ENCODE assay signal across 15 cellular contexts in genomic region chr10:91239789-91240188, GRCh38. TPM values are rescaled to one million over a fixed set of nuclear protein-coding genes. Genes with fewer than 3 reads are reported as not detected.
DNase-seq lines count a peak whose midpoint lies in the region; ATAC-seq, FAIRE-seq and TF ChIP-seq lines count a peak whose summit lies in the region.
"Had no signal": no experiment of that assay in that cellular context is flagged by ENCODE, and none has a peak within 500 bp of the region (broad histone marks: within the 10 kb centered on the region; RNA-seq: fewer than 3 reads in every experiment).

No MANE protein-coding gene starts in this region.

- no peak overlapping the region for H2BK120ac ChIP-seq in mesendoderm (ENCODE audit: low read depth, low read length)

- no peak overlapping the region for H2BK5ac ChIP-seq in mesendoderm (ENCODE audit: low read length)

- H2BK15ac ChIP-seq in mesendoderm (replicated peaks; ENCODE audit: low read depth) = no peak overlapping the region

- WGBS in mesendoderm (ENCODE audit: extremely low coverage, insufficient coverage, low lambda C conversion rate) = no CpG with 5 or more reads among the region's 1 CpG

- H3K27me3 ChIP-seq in mesendoderm (ENCODE audit: insufficient read depth, low read length, poor library complexity) = no peaks in the 10 kb centered on the region

- no peak overlapping the region for H4K5ac ChIP-seq in mesendoderm (ENCODE audit: low read length)

- ATAC-seq in central memory CD8-positive, alpha-beta T cell (replicated peaks; ENCODE audit: extremely low read depth, poor library complexity, severe bottlenecking) = no peak
- ATAC-seq in HG03439 (IDR thresholded peaks at IDR 0.05; ENCODE audit: unreplicated experiment) = no peak
- ATAC-seq: CD8-positive, alpha-beta T cell had no signal

- TF ChIP-seq POLR2A in H54 (IDR thresholded peaks at IDR 0.05; ENCODE audit: low read depth, low read length) = no peak

- H3K23ac ChIP-seq in mesendoderm (ENCODE audit: low read length) = no peak overlapping the region

- H2AK5ac ChIP-seq in mesendoderm (ENCODE audit: low read length) = no peak overlapping the region

- H3K27ac ChIP-seq in mesendoderm (ENCODE audit: low read depth, low read length) = no peak overlapping the region

- H3K27ac Mint-ChIP-seq in central memory CD8-positive, alpha-beta T cell (ENCODE audit: low read depth) = peak overlapping the region; percentile 39

- no peak overlapping the region for H3K56ac ChIP-seq in mesendoderm (ENCODE audit: low read length)

- H3K18ac ChIP-seq in mesendoderm (ENCODE audit: low read length) = no peak overlapping the region

- no peaks in the 10 kb centered on the region for H3K4me1 ChIP-seq in mesendoderm (ENCODE audit: control insufficient read depth, low read depth, low read length)
- H3K4me1 ChIP-seq: Caco-2 had no signal

- no peaks in the 10 kb centered on the region for H3K27me3 Mint-ChIP-seq in central memory CD8-positive, alpha-beta T cell

- H3K9ac ChIP-seq in mesendoderm (ENCODE audit: low read length) = no peak overlapping the region

- peak; percentile 41 for FAIRE-seq in H54 (lab: Jason Lieb, UNC)
- FAIRE-seq: GM12892 had no signal

- no peak overlapping the region for H3K4me3 Mint-ChIP-seq in central memory CD8-positive, alpha-beta T cell
- H3K4me3 Mint-ChIP-seq: CD8-positive, alpha-beta T cell had no signal

- no peak overlapping the region for H3K4me3 ChIP-seq in mesendoderm (ENCODE audit: low read length)

- no peak overlapping the region for H3K4me2 ChIP-seq in mesendoderm (ENCODE audit: low read length)

- DNase-seq in H54 (ENCODE audit: insufficient read length, low spot score) (no peak), mesendoderm (no peak), NCI-H1417 (lab: John Stamatoyannopoulos, UW) (no peak), NCI-H2227 treated with DMSO at 0.1 percent for 48 hours (lab: John Stamatoyannopoulos, UW) (no peak)
- no peak for DNase-seq in central memory CD8-positive, alpha-beta T cell (ENCODE audit: low spot score in 2 of 2)
- DNase-seq: C1 segment of cervical spinal cord; Caco-2; CD8-positive, alpha-beta T cell; DMS153; DND-41; GOT3; H7; HCEC 1CT had no signal

- no peaks in the 10 kb centered on the region for H3K79me1 ChIP-seq in mesendoderm (ENCODE audit: low read length)

- no peak overlapping the region for H3K4ac ChIP-seq in mesendoderm (ENCODE audit: low read depth, low read length)

- H3K4me1 Mint-ChIP-seq in central memory CD8-positive, alpha-beta T cell = peaks cover 27% of the 10 kb centered on the region

- H3K36me3 Mint-ChIP-seq in central memory CD8-positive, alpha-beta T cell (ENCODE audit: insufficient read depth) = peaks cover 3% of the 10 kb centered on the region

- H3K79me2 ChIP-seq in mesendoderm (ENCODE audit: control insufficient read depth, insufficient read depth, low read length) = no peaks in the 10 kb centered on the region

- H3K9me3 Mint-ChIP-seq in central memory CD8-positive, alpha-beta T cell = no peaks in the 10 kb centered on the region
- H3K9me3 Mint-ChIP-seq: CD8-positive, alpha-beta T cell had no signal

- no peaks in the 10 kb centered on the region for H3K36me3 ChIP-seq in mesendoderm (ENCODE audit: control insufficient read depth, insufficient read depth, low read length)

- H4K8ac ChIP-seq in mesendoderm (ENCODE audit: low read depth, low read length) = peak overlapping the region; percentile 39

RNA-seq across cellular contexts. Expression of gene PCGF5, which starts 19.3 kb away (rescaled TPM):
- polyA plus RNA-seq in mesendoderm (2013, experiment 1 of 2) = 10.6 TPM
- 11.0 TPM for polyA plus RNA-seq in mesendoderm (2013, experiment 2 of 2)
